14 cellular contexts compared by ENCODE assay signal in genomic region chr22:33864723-33865130, GRCh38. TPM values are rescaled to one million over a fixed set of nuclear protein-coding genes. Genes with fewer than 3 reads are reported as not detected.
DNase-seq lines count a peak whose midpoint lies in the region; TF ChIP-seq lines count a peak whose summit lies in the region.
"Had no signal": no experiment of that assay in that cellular context is flagged by ENCODE, and none has a peak within 500 bp of the region (broad histone marks: within the 10 kb centered on the region; RNA-seq: fewer than 3 reads in every experiment).

No MANE protein-coding gene starts in this region.

- H4K20me1 ChIP-seq in neural progenitor cell (ENCODE audit: low read depth), result peaks cover 18% of the 10 kb centered on the region

- H3K27ac ChIP-seq in AG04450 (ENCODE audit: low read depth, low read length), result peak overlapping the region; percentile 47
- H3K27ac ChIP-seq in neural progenitor cell, result no peak overlapping the region
- H3K27ac ChIP-seq: skin epidermis, WERI-Rb-1 had no signal

- H3K4me3 Mint-ChIP-seq in neural progenitor cell (no peak overlapping the region), Calu3 (ENCODE audit: low read depth, unreplicated experiment) (no peak overlapping the region)
- H3K4me3 Mint-ChIP-seq: naive thymus-derived CD8-positive, alpha-beta T cell had no signal

- H3K4me2 ChIP-seq in neural progenitor cell, result no peak overlapping the region

- H3K36me3 Mint-ChIP-seq in neural progenitor cell (peaks cover 3% of the 10 kb centered on the region), Calu3 (ENCODE audit: insufficient read depth, unreplicated experiment) (peaks cover 9% of the 10 kb centered on the region)
- H3K36me3 Mint-ChIP-seq: naive thymus-derived CD8-positive, alpha-beta T cell had no signal

- no peaks in the 10 kb centered on the region for H3K27me3 ChIP-seq in AG04450 (ENCODE audit: control insufficient read depth, insufficient read depth, low read length)
- H3K27me3 ChIP-seq in neural progenitor cell, result no peaks in the 10 kb centered on the region

- POLR2A ChIA-PET in AG04450 (lab: Yijun Ruan, JAX), result no interaction called here

- BruUV-seq in Calu3 (replicated peaks; lab: Mats Ljungman, UMichigan), result no TSS peak

- CTCF ChIA-PET in AG04450 (lab: Charles Lee), result interaction anchor here (1.4 kb wide), 1 partner anchor 59 kb away, joined by 5 read pairs; no protein-coding TSS in a partner anchor
- CTCF ChIA-PET in Calu3 (lab: Charles Lee), result no interaction called here

- H3K27ac Mint-ChIP-seq in neural progenitor cell (peak overlapping the region; percentile 2), Calu3 (ENCODE audit: unreplicated experiment) (no peak overlapping the region)
- H3K27ac Mint-ChIP-seq: naive thymus-derived CD8-positive, alpha-beta T cell had no signal

- H3K4me1 ChIP-seq in neural progenitor cell, result peaks cover 12% of the 10 kb centered on the region

- no peak overlapping the region for H3K9ac ChIP-seq in neural progenitor cell

- no peak for DNase-seq in AG04450 (ENCODE audit: low read depth, low spot score)
- peak; percentile 35 for DNase-seq in HuH-7.5 (ENCODE audit: low spot score)
- peak; percentile 14 for DNase-seq in fibroblast of pulmonary artery (ENCODE audit: low read depth)
- DNase-seq in neural progenitor cell (ENCODE audit: low spot score), result no peak
- no peak for DNase-seq in Calu3
- no peak for DNase-seq in HT-29 (ENCODE audit: low spot score)
- no peak for DNase-seq in stimulated activated CD4-positive, alpha-beta T cell treated with anti-CD3 and anti-CD28 coated beads, Interleukin-4, amount 100 ng/mL, for 1 hour
- no peak for DNase-seq in head of caudate nucleus
- DNase-seq: COR-L47; Karpas-422; kidney; naive thymus-derived CD8-positive, alpha-beta T cell; WERI-Rb-1 had no signal

- H3K79me2 ChIP-seq in neural progenitor cell (ENCODE audit: low read depth), result peaks cover 96% of the 10 kb centered on the region

- intact Hi-C loops in Calu3 (cut with micrococcal nuclease; ENCODE audit: unreplicated experiment), result no loop called here
- intact Hi-C loops in head of caudate nucleus (cut with DNase I), result no loop called here

- H2AFZ ChIP-seq in neural progenitor cell (replicated peaks), result no peak overlapping the region

- H3K9me3 Mint-ChIP-seq in neural progenitor cell (peaks cover 3% of the 10 kb centered on the region), Calu3 (ENCODE audit: low read depth, unreplicated experiment) (peaks cover 5% of the 10 kb centered on the region)

- H3K27me3 Mint-ChIP-seq in neural progenitor cell (ENCODE audit: insufficient read depth, low read depth) (no peaks in the 10 kb centered on the region), Calu3 (ENCODE audit: unreplicated experiment) (no peaks in the 10 kb centered on the region)

- peaks cover 6% of the 10 kb centered on the region for H3F3A ChIP-seq in neural progenitor cell (ENCODE audit: low read depth)

- H3K4me1 Mint-ChIP-seq in neural progenitor cell (peaks cover 12% of the 10 kb centered on the region), Calu3 (ENCODE audit: low read depth, unreplicated experiment) (no peaks in the 10 kb centered on the region)

- H3K4me3 ChIP-seq in AG04450 (ENCODE audit: low read depth, low read length) (no peak overlapping the region), fibroblast of pulmonary artery (replicated peaks; ENCODE audit: low read depth, low read length) (no peak overlapping the region), neural progenitor cell (no peak overlapping the region)
- H3K4me3 ChIP-seq: skin epidermis had no signal

- TF ChIP-seq CTCF in AG04450 (IDR thresholded peaks at IDR 0.05; ENCODE audit: low read depth, low read length) (no peak), fibroblast of pulmonary artery (IDR thresholded peaks at IDR 0.05; ENCODE audit: low read length, missing control alignments) (no peak), neural progenitor cell (IDR thresholded peaks at IDR 0.05) (no peak), Calu3 (IDR thresholded peaks at IDR 0.05; ENCODE audit: unreplicated experiment) (no peak)

- no peaks in the 10 kb centered on the region; the same call in 1 of the 2 replicates for H3K9me3 ChIP-seq in AG04450 (ENCODE audit: control insufficient read depth, insufficient read depth, low read length)
- no peaks in the 10 kb centered on the region for H3K9me3 ChIP-seq in neural progenitor cell (ENCODE audit: low read depth)

- no peaks in the 10 kb centered on the region for H3K36me3 ChIP-seq in neural progenitor cell
- H3K36me3 ChIP-seq: WERI-Rb-1 had no signal

RNA-seq across cellular contexts. Expression of gene LARGE1, which starts 55.5 kb away (rescaled TPM):
- 8.4 and 9.9 TPM in 2 replicates for polyA plus RNA-seq in AG04450 (2011; rRNA removed)
- 22.7 and 27.9 TPM in 2 replicates for polyA minus RNA-seq in AG04450 (2011; rRNA and poly(A)+ RNA removed)
- total RNA-seq in neural progenitor cell (ENCODE audit: low replicate concordance) (24.9 and 30.8 TPM in 2 replicates), Calu3 (2022) (11.6 and 15.3 TPM in 2 replicates)
- 12.6 and 13.1 TPM in 2 replicates for total RNA-seq in HT-29 (2014; rRNA removed; shearing (Covaris generic))

Comparison
In these comparisons a context has a peak if more than half of its experiments do, and no peak if none do; other contexts are left out.
1. DNase-seq: peak in HuH-7.5 (single experiment) and fibroblast of pulmonary artery (single experiment); none in AG04450 (single experiment), neural progenitor cell (single experiment), Calu3 (single experiment), HT-29 (single experiment), stimulated activated CD4-positive, alpha-beta T cell treated with anti-CD3 and anti-CD28 coated beads, Interleukin-4, amount 100 ng/mL, for 1 hour (single experiment) and head of caudate nucleus (0 of 42).